In genomic region chr9:107270580-107270979, GRCh38 we compare ENCODE assay signal across 30 cellular contexts. TPM values are rescaled to one million over a fixed set of nuclear protein-coding genes. Genes with fewer than 3 reads are reported as not detected.
DNase-seq lines count a peak whose midpoint lies in the region; ATAC-seq, FAIRE-seq and TF ChIP-seq lines count a peak whose summit lies in the region.
"Had no signal": no experiment of that assay in that cellular context is flagged by ENCODE, and none has a peak within 500 bp of the region (broad histone marks: within the 10 kb centered on the region; RNA-seq: fewer than 3 reads in every experiment).

No MANE protein-coding gene starts in this region.

- POLR2A ChIA-PET in GM12878 (lab: Charles Lee) = interaction anchor here (0.7 to 2.8 kb wide), 8 partner anchors 10 to 43 kb away, joined by 3 to 36 read pairs (median 4); partner anchors contain the start of gene RAD23B
- POLR2A ChIA-PET in CD4-positive, alpha-beta memory T cell (lab: Charles Lee; ENCODE audit: partially characterized antibody) = no interaction called here

- DNase-seq in GM12878 (ENCODE audit: low read depth, low spot score) (no peak), right lobe of liver (no peak), type B pancreatic cell (ENCODE audit: extremely low spot score, unreplicated experiment) (no peak), HPDE6-E6E7 (ENCODE audit: extremely low spot score) (no peak), GM12891 (ENCODE audit: insufficient read length, low spot score) (no peak)
- no peak for DNase-seq in CD4-positive, alpha-beta memory T cell
- DNase-seq: activated B cell treated with CpG ODN at 0.5 μM for 24 hours; activated CD4-positive, alpha-beta T cell treated with anti-CD3 and anti-CD28 coated beads, Interleukin-2, amount 10 ng/mL, durations not matched to agents 7 days and 5 days; activated effector memory CD4-positive, alpha-beta T cell treated with Interleukin-2 at 50 U/mL for 16 hours; activated T-cell treated with anti-CD3 and anti-CD28 coated beads, Interleukin-2, amount 50 U/mL, for 1 hour; dorsolateral prefrontal cortex; GOT3; NCI-H1092; NCI-H1694 treated with DMSO at 0.1 percent for 48 hours; NCI-H446 treated with DMSO at 0.1 percent for 48 hours; NCI-H774; nephron progenitor cell; ovary; stimulated activated naive CD8-positive, alpha-beta T cell treated with anti-CD3 and anti-CD28 coated beads, Interleukin-15, Interleukin-2, amounts not matched to agents 100 U/mL and 50 U/mL, for 24 hours; T-helper 1 cell; testis had no signal

- SMC1A ChIA-PET in GM12878 (lab: Charles Lee; ENCODE audit: uncharacterized antibody, unreplicated experiment) = interaction anchor here (0.6 to 3.3 kb wide), 19 partner anchors 9 to 858 kb away, joined by 3 to 64 read pairs (median 5); partner anchors contain the start of gene RAD23B

- H3K36me3 ChIP-seq in GM12878 (ENCODE audit: control insufficient read depth in 2 of 2, insufficient read depth in 2 of 2, low read length in 1 of 2) (no peaks in the 10 kb centered on the region), right lobe of liver (no peaks in the 10 kb centered on the region)
- H3K36me3 ChIP-seq in CD4-positive, alpha-beta memory T cell (ENCODE audit: insufficient read depth, low read length) = no peaks in the 10 kb centered on the region
- H3K36me3 ChIP-seq: BLaER1, gastroesophageal sphincter, ovary, vagina had no signal

- no peaks in the 10 kb centered on the region; the same call in 2 of the 3 replicates for H3K9me3 ChIP-seq in GM12878 (replicated peaks; ENCODE audit: control insufficient read depth, insufficient read depth, low read length)
- no peaks in the 10 kb centered on the region for H3K9me3 ChIP-seq in right lobe of liver
- H3K9me3 ChIP-seq in CD4-positive, alpha-beta memory T cell (ENCODE audit: control insufficient read depth in 1 of 2, low read length in 2 of 2) = no peaks in the 10 kb centered on the region
- H3K9me3 ChIP-seq: BLaER1, ovary, testis, vagina had no signal

- H3K27ac ChIP-seq in GM12878 (ENCODE audit: control insufficient read depth, insufficient read depth) (no peak overlapping the region), right lobe of liver (peak overlapping the region; percentile 31 to 91 (median 91))
- H3K27ac ChIP-seq in CD4-positive, alpha-beta memory T cell (ENCODE audit: low read depth, low read length) = no peak overlapping the region
- H3K27ac ChIP-seq: BLaER1, dorsolateral prefrontal cortex, gastroesophageal sphincter, ovary, RWPE1, skin epidermis, testis, vagina had no signal

- TF ChIP-seq POLR2A in GM12878 (IDR thresholded peaks at IDR 0.05; ENCODE audit: low read depth, low read length) = no peak
- TF ChIP-seq POLR2A in right lobe of liver (IDR thresholded peaks at IDR 0.05) = no peak
- TF ChIP-seq POLR2A in GM12891 (IDR thresholded peaks at IDR 0.05; ENCODE audit: low read depth, low read length) = no peak

- peak overlapping the region; percentile 61 for H3K27ac Mint-ChIP-seq in type B pancreatic cell
- H3K27ac Mint-ChIP-seq in CD4-positive, alpha-beta memory T cell = no peak overlapping the region
- H3K27ac Mint-ChIP-seq: activated B cell treated with CpG ODN at 0.5 μM for 24 hours; activated naive CD4-positive, alpha-beta T cell treated with anti-CD3 and anti-CD28 coated beads, Interleukin-2, amount 50 U/mL, for 72 hours; nephron progenitor cell had no signal

- CTCF ChIA-PET in GM12878 (lab: Yijun Ruan, JAX) = interaction anchor here (0.6 to 3.0 kb wide), 8 partner anchors 10 to 133 kb away, joined by 3 to 21 read pairs (median 6); no protein-coding TSS in a partner anchor
- CTCF ChIA-PET in CD4-positive, alpha-beta memory T cell (lab: Charles Lee; ENCODE audit: partially characterized antibody) = interaction anchor here (1.2 to 2.1 kb wide), 2 partner anchors 10 to 71 kb away, joined by 7 to 9 read pairs; no protein-coding TSS in a partner anchor

- intact Hi-C loops in GM12878 (cut with micrococcal nuclease; ENCODE audit: unreplicated experiment) (no loop called here), right lobe of liver (cut with DNase I) (no loop called here)
- intact Hi-C loops in CD4-positive, alpha-beta memory T cell (cut with micrococcal nuclease) = no loop called here

- FAIRE-seq in GM12878 (lab: Jason Lieb, UNC) (no peak), GM12891 (lab: Jason Lieb, UNC) (no peak)

- H3K4me3 ChIP-seq in GM12878 = no peak overlapping the region
- H3K4me3 ChIP-seq in right lobe of liver = no peak overlapping the region
- no peak overlapping the region for H3K4me3 ChIP-seq in CD4-positive, alpha-beta memory T cell (ENCODE audit: low read length in 2 of 2)
- H3K4me3 ChIP-seq: BLaER1, dorsolateral prefrontal cortex, gastroesophageal sphincter, lung, ovary, skin epidermis, testis, vagina had no signal

- peak overlapping the region; percentile 3 for H3K4me3 Mint-ChIP-seq in type B pancreatic cell
- no peak overlapping the region for H3K4me3 Mint-ChIP-seq in CD4-positive, alpha-beta memory T cell
- H3K4me3 Mint-ChIP-seq: activated B cell treated with CpG ODN at 0.5 μM for 24 hours; activated CD4-positive, alpha-beta T cell treated with anti-CD3 and anti-CD28 coated beads, Interleukin-2, amount 10 ng/mL, durations not matched to agents 7 days and 5 days; nephron progenitor cell had no signal

- peak; percentile 7 for ATAC-seq in GM19043 (IDR thresholded peaks at IDR 0.05; ENCODE audit: low read depth, unreplicated experiment)
- ATAC-seq in GM12878 = peak; percentile 42
- ATAC-seq in right lobe of liver = peak; percentile 30 to 64 (median 43)
- ATAC-seq in GM21381 (IDR thresholded peaks at IDR 0.05; ENCODE audit: unreplicated experiment) = no peak
- ATAC-seq: activated naive CD4-positive, alpha-beta T cell treated with anti-CD3 and anti-CD28 coated beads, Interleukin-2, amount 50 U/mL, for 72 hours; gastroesophageal sphincter; stimulated activated naive CD8-positive, alpha-beta T cell treated with anti-CD3 and anti-CD28 coated beads, Interleukin-15, Interleukin-2, amounts not matched to agents 100 U/mL and 50 U/mL, for 24 hours had no signal

- H3K27me3 ChIP-seq in GM12878 (replicated peaks in 1 of 2; ENCODE audit: control insufficient read depth in 2 of 2, insufficient read depth in 2 of 2, low read length in 1 of 2) = no peaks in the 10 kb centered on the region
- no peaks in the 10 kb centered on the region for H3K27me3 ChIP-seq in right lobe of liver
- peaks cover 3% of the 10 kb centered on the region for H3K27me3 ChIP-seq in CD4-positive, alpha-beta memory T cell (ENCODE audit: insufficient read depth, low read length)
- H3K27me3 ChIP-seq: BLaER1, ovary, testis, vagina had no signal

- H3K4me1 ChIP-seq in GM12878 (ENCODE audit: control insufficient read depth, insufficient read depth, low read length) = peaks cover 4% of the 10 kb centered on the region
- peaks cover 0 to 49% (median 15%) of the 10 kb centered on the region in 4 donors for H3K4me1 ChIP-seq in right lobe of liver
- no peaks in the 10 kb centered on the region for H3K4me1 ChIP-seq in CD4-positive, alpha-beta memory T cell (ENCODE audit: insufficient read depth, low read length)
- H3K4me1 ChIP-seq: BLaER1, testis had no signal

- peaks cover 14% of the 10 kb centered on the region for H3K4me1 Mint-ChIP-seq in type B pancreatic cell (ENCODE audit: unreplicated experiment)
- no peaks in the 10 kb centered on the region for H3K4me1 Mint-ChIP-seq in CD4-positive, alpha-beta memory T cell

- H2AFZ ChIP-seq in GM12878 (ENCODE audit: control insufficient read depth, low read depth, low read length) = peak overlapping the region; percentile 44

- no peak for TF ChIP-seq RAD21 in GM12878 (IDR thresholded peaks at IDR 0.05; ENCODE audit: insufficient read depth, low read depth, low read length)

- no peaks in the 10 kb centered on the region for H4K20me1 ChIP-seq in GM12878 (ENCODE audit: control insufficient read depth, insufficient read depth)
- H4K20me1 ChIP-seq: BLaER1 had no signal

- no TSS peak for BruUV-seq in GM12878 (replicated peaks; lab: Mats Ljungman, UMichigan)

- 0 out of 2 replicates have a peak overlapping the region, but pooled peaks have one; percentile 17 for H3K4me2 ChIP-seq in GM12878 (ENCODE audit: control insufficient read depth, insufficient read depth)
- H3K4me2 ChIP-seq: BLaER1 had no signal

- no peaks in the 10 kb centered on the region for H3K27me3 Mint-ChIP-seq in type B pancreatic cell
- peaks cover 12 to 22% of the 10 kb centered on the region in 2 donors for H3K27me3 Mint-ChIP-seq in CD4-positive, alpha-beta memory T cell

- in situ Hi-C loops in GM12878 (cut with MboI) = no loop called here

- no peaks in the 10 kb centered on the region for H3K9me3 Mint-ChIP-seq in type B pancreatic cell
- H3K9me3 Mint-ChIP-seq in CD4-positive, alpha-beta memory T cell = peaks cover 0 to 3% (median 2%) of the 10 kb centered on the region in 8 donors
- H3K9me3 Mint-ChIP-seq: activated B cell treated with CpG ODN at 0.5 μM for 24 hours; activated CD4-positive, alpha-beta T cell treated with anti-CD3 and anti-CD28 coated beads, Interleukin-2, amount 10 ng/mL, durations not matched to agents 7 days and 5 days had no signal

- TF ChIP-seq EP300 in GM12878 (IDR thresholded peaks at IDR 0.05; ENCODE audit: borderline replicate concordance in 1 of 2, control insufficient read depth in 1 of 2, low read depth in 2 of 2, low read length in 2 of 2) = no peak

- no peaks in the 10 kb centered on the region for H3K36me3 Mint-ChIP-seq in type B pancreatic cell
- H3K36me3 Mint-ChIP-seq in CD4-positive, alpha-beta memory T cell = peaks cover 0 to 4% of the 10 kb centered on the region in 2 donors
- H3K36me3 Mint-ChIP-seq: activated naive CD4-positive, alpha-beta T cell treated with anti-CD3 and anti-CD28 coated beads, Interleukin-2, amount 50 U/mL, for 72 hours had no signal

- TF ChIP-seq CTCF in GM12878 (IDR thresholded peaks at IDR 0.05 in 2 of 3, conservative IDR thresholded peaks at IDR 0.05 in 1 of 3; ENCODE audit: control insufficient read depth in 2 of 3, extremely low read depth in 1 of 3, insufficient read depth in 1 of 3, low read depth in 3 of 3, low read length in 3 of 3) (no peak), right lobe of liver (IDR thresholded peaks at IDR 0.05) (no peak), type B pancreatic cell (conservative IDR thresholded peaks at IDR 0.05) (no peak)

- H3K79me2 ChIP-seq in GM12878 (ENCODE audit: control insufficient read depth, insufficient read depth, low read length) = no peaks in the 10 kb centered on the region

- no peak overlapping the region for H3K9ac ChIP-seq in GM12878 (ENCODE audit: control insufficient read depth, insufficient read depth, low read length)
- H3K9ac ChIP-seq: BLaER1 had no signal

- RAD21 ChIA-PET in GM12878 (lab: Charles Lee; ENCODE audit: unreplicated experiment) = interaction anchor here (0.7 to 2.9 kb wide), 15 partner anchors 9 to 291 kb away, joined by 3 to 53 read pairs (median 5); partner anchors contain the start of gene RAD23B

RNA-seq across cellular contexts. Expression of gene RAD23B, which starts 12.5 kb away (rescaled TPM):
- 48.5 and 52.7 TPM in 2 replicates for total RNA-seq in GM12878 (2013; cell fraction: nucleolus; rRNA removed)
- total RNA-seq in GM12878 (2014; rRNA removed) = 36.1 and 37.4 TPM in 2 replicates
- total RNA-seq in GM12878 (2014; rRNA removed; fragmentation: Illumina TruSeq; extraction: Trizol) = 98.9 and 101 TPM in 2 replicates
- 108 and 116 TPM in 2 replicates for total RNA-seq in GM12878 (2021)
- 38.4 TPM for polyA plus RNA-seq in GM12878 (2011; ENCODE audit: low read depth)
- polyA plus RNA-seq in GM12878 (2011; rRNA removed) = 241 and 256 TPM in 2 replicates
- 195 and 228 TPM in 2 replicates for polyA plus RNA-seq in GM12878 (2011; cell fraction: cytosol; rRNA removed)
- 62.2 and 64.1 TPM in 2 replicates for polyA plus RNA-seq in GM12878 (2011; cell fraction: nucleus; rRNA removed)
- 58.1 and 60.0 TPM in 2 replicates for polyA plus RNA-seq in GM12878 (2012)
- 143 and 150 TPM in 2 replicates for polyA plus RNA-seq in GM12878 (2014; fragmentation: Illumina TruSeq; extraction: Trizol)
- 10 to 100 TPM; 24.1 to 26.4 TPM for polyA plus RNA-seq in GM12878 (2014; fragmentation: Nextera tagmentation; extraction: Ambion mirVana)
- polyA plus RNA-seq in GM12878 (2014; rRNA removed) = 73.1 and 73.5 TPM in 2 replicates
- 10 to 100 TPM; 10.3 to 10.5 TPM for polyA plus RNA-seq in GM12878 (2016; fragmentation: Nextera tagmentation; extraction: Ambion mirVana)
- polyA minus RNA-seq in GM12878 (2011; rRNA and poly(A)+ RNA removed) = 209 and 261 TPM in 2 replicates
- polyA minus RNA-seq in GM12878 (2011; cell fraction: cytosol; rRNA and poly(A)+ RNA removed) = 141 and 153 TPM in 2 replicates
- 34.8 and 64.1 TPM in 2 replicates for polyA minus RNA-seq in GM12878 (2011; cell fraction: nucleus; rRNA and poly(A)+ RNA removed)
- 100 to 1,000 TPM in 2 of 6 experiments, 10 to 100 TPM in 4; 86.9 to 110 (median 99.1) TPM for total RNA-seq in right lobe of liver
- 134 and 186 TPM in 2 replicates for total RNA-seq in type B pancreatic cell (ENCODE audit: low replicate concordance)
- total RNA-seq in CD4-positive, alpha-beta memory T cell = 10 to 100 TPM; 49.5 to 54.2 TPM
- polyA plus RNA-seq in CD4-positive, alpha-beta memory T cell = 10 to 100 TPM in 1 of 2 donors, 1 to 10 TPM in 1; 8.1 to 12.0 TPM
- 48.3 TPM for polyA plus RNA-seq in GM12891 (2012; ENCODE audit: low read depth, missing spikeins)

Comparison
In these comparisons a context has a peak if more than half of its experiments do, and no peak if none do; other contexts are left out.
1. H3K27ac ChIP-seq: peak in right lobe of liver (3 of 3); none in GM12878 (single experiment) and CD4-positive, alpha-beta memory T cell (single experiment).